1 cellular context compared by ENCODE assay signal in genomic region chr7:129494041-129494440, GRCh38.
TF ChIP-seq lines count a peak whose summit lies in the region.

No MANE protein-coding gene starts in this region.

TF ChIP-seq in IMR-90, 13 proteins besides CTCF, POLR2A, EP300 and RAD21 (continued from another document):
- TF ChIP-seq USF2 (IDR thresholded peaks at IDR 0.05; ENCODE audit: low read depth, low read length) (no peak), NFE2L2 (IDR thresholded peaks at IDR 0.05; ENCODE audit: low read depth, low read length) (no peak), CHD1 (IDR thresholded peaks at IDR 0.05; ENCODE audit: low read depth, low read length) (no peak), FOS (IDR thresholded peaks at IDR 0.05; ENCODE audit: low read depth, low read length) (peak; percentile 89), MXI1 (IDR thresholded peaks at IDR 0.05; ENCODE audit: borderline replicate concordance, low read depth, low read length) (no peak), RCOR1 (IDR thresholded peaks at IDR 0.05; ENCODE audit: insufficient replicate concordance, low read length) (no peak), CEBPB (IDR thresholded peaks at IDR 0.05; ENCODE audit: low read depth, low read length) (peak; percentile 62), MAFK (IDR thresholded peaks at IDR 0.05; ENCODE audit: low read depth, low read length) (peak; percentile 84), SMC3 (IDR thresholded peaks at IDR 0.05; ENCODE audit: low read depth, low read length) (no peak), MAZ (IDR thresholded peaks at IDR 0.05; ENCODE audit: borderline replicate concordance, low read depth, low read length) (no peak), RFX5 (IDR thresholded peaks at IDR 0.05; ENCODE audit: low read depth, low read length) (peak; percentile 51; the same call in 1 of the 2 replicates)
